11 cellular contexts compared by ENCODE assay signal in genomic region chr2:109475531-109476210, GRCh38.
DNase-seq lines count a peak whose midpoint lies in the region; ATAC-seq and TF ChIP-seq lines count a peak whose summit lies in the region.
"Had no signal": no experiment of that assay in that cellular context is flagged by ENCODE, and none has a peak within 500 bp of the region (broad histone marks: within the 10 kb centered on the region; RNA-seq: fewer than 3 reads in every experiment).

No MANE protein-coding gene starts in this region.

- H3K4me1 Mint-ChIP-seq in CD4-positive, CD25-positive, alpha-beta regulatory T cell, result peaks cover 0 to 7% (median 2%) of the 10 kb centered on the region in 4 donors
- peaks cover 0 to 15% (median 5%) of the 10 kb centered on the region in 4 donors for H3K4me1 Mint-ChIP-seq in naive thymus-derived CD8-positive, alpha-beta T cell

- peak overlapping the region in 2 of 3 donors; percentile 4 to 10 for H3K27ac Mint-ChIP-seq in CD4-positive, CD25-positive, alpha-beta regulatory T cell
- no peak overlapping the region for H3K27ac Mint-ChIP-seq in naive thymus-derived CD8-positive, alpha-beta T cell

- TF ChIP-seq CTCF in lower lobe of right lung (IDR thresholded peaks at IDR 0.05) (no peak), mucosa of descending colon (IDR thresholded peaks at IDR 0.05) (no peak)

- no peaks in the 10 kb centered on the region for H3K27me3 ChIP-seq in CD4-positive, CD25-positive, alpha-beta regulatory T cell (ENCODE audit: control insufficient read depth, insufficient read depth, low read length)
- no peaks in the 10 kb centered on the region for H3K27me3 ChIP-seq in adipocyte (replicated peaks; ENCODE audit: control insufficient read depth, insufficient read depth, low read length)
- H3K27me3 ChIP-seq in lower lobe of right lung (ENCODE audit: low read depth), result no peaks in the 10 kb centered on the region
- H3K27me3 ChIP-seq: upper lobe of left lung had no signal

- H3K4me1 ChIP-seq in CD4-positive, CD25-positive, alpha-beta regulatory T cell (ENCODE audit: control insufficient read depth, insufficient read depth, low read length, poor library complexity, severe bottlenecking), result peaks cover 3% of the 10 kb centered on the region
- H3K4me1 ChIP-seq in adipocyte (ENCODE audit: control insufficient read depth, insufficient read depth, low read length) (peaks cover 12% of the 10 kb centered on the region), lower lobe of right lung (peaks cover 13% of the 10 kb centered on the region), mucosa of descending colon (ENCODE audit: low read depth) (peaks cover 23% of the 10 kb centered on the region)

- ATAC-seq in CD4-positive, CD25-positive, alpha-beta regulatory T cell (ENCODE audit: low read depth in 2 of 2), result no peak
- peak; percentile 46 for ATAC-seq in GM21786 (IDR thresholded peaks at IDR 0.05; ENCODE audit: unreplicated experiment)
- ATAC-seq in lower lobe of right lung, result peak; percentile 27 to 31
- ATAC-seq in naive thymus-derived CD8-positive, alpha-beta T cell, result no peak
- ATAC-seq in mucosa of descending colon, result no peak

- no peak for DNase-seq in CD4-positive, CD25-positive, alpha-beta regulatory T cell
- DNase-seq in adipocyte (ENCODE audit: low read depth) (peak; percentile 58), lower lobe of right lung (peak; percentile 20), G401 (ENCODE audit: low spot score) (no peak), middle frontal gyrus (ENCODE audit: extremely low spot score, low spot score) (no peak), mucosa of descending colon (no peak)
- no peak for DNase-seq in naive thymus-derived CD8-positive, alpha-beta T cell
- DNase-seq: activated naive CD4-positive, alpha-beta T cell treated with anti-CD3 and anti-CD28 coated beads, Interleukin-2, amount 50 U/mL, for 16 hours; NCI-H2029 had no signal

- H3K27ac ChIP-seq in CD4-positive, CD25-positive, alpha-beta regulatory T cell (ENCODE audit: insufficient read depth, low read length, poor library complexity, severe bottlenecking), result no peak overlapping the region
- no peak overlapping the region for H3K27ac ChIP-seq in lower lobe of right lung

- no peaks in the 10 kb centered on the region for H3K9me3 Mint-ChIP-seq in CD4-positive, CD25-positive, alpha-beta regulatory T cell
- no peaks in the 10 kb centered on the region for H3K9me3 Mint-ChIP-seq in naive thymus-derived CD8-positive, alpha-beta T cell

- in situ Hi-C loops in G401 (cut with HindIII; ENCODE audit: low sequenced_read_pairs), result no loop called here

- intact Hi-C loops in lower lobe of right lung (cut with DNase I), result no loop called here
- intact Hi-C loops in mucosa of descending colon (cut with DNase I, micrococcal nuclease), result no loop called here

- no peaks in the 10 kb centered on the region for H3K36me3 ChIP-seq in CD4-positive, CD25-positive, alpha-beta regulatory T cell (ENCODE audit: control insufficient read depth, insufficient read depth, low read length)
- H3K36me3 ChIP-seq in adipocyte (ENCODE audit: control insufficient read depth, insufficient read depth, low read length, severe bottlenecking), result peaks cover 6% of the 10 kb centered on the region
- no peaks in the 10 kb centered on the region for H3K36me3 ChIP-seq in lower lobe of right lung
- no peaks in the 10 kb centered on the region for H3K36me3 ChIP-seq in mucosa of descending colon (ENCODE audit: low read depth)
- H3K36me3 ChIP-seq: upper lobe of left lung had no signal

- POLR2A ChIA-PET in naive thymus-derived CD8-positive, alpha-beta T cell (lab: Charles Lee), result no interaction called here

- H3K9ac ChIP-seq in adipocyte (ENCODE audit: low read length), result peak overlapping the region; percentile 34

- H3K4me3 ChIP-seq in CD4-positive, CD25-positive, alpha-beta regulatory T cell (ENCODE audit: low read depth, low read length), result no peak overlapping the region
- H3K4me3 ChIP-seq in adipocyte (ENCODE audit: low read length), result no peak overlapping the region
- H3K4me3 ChIP-seq in lower lobe of right lung, result no peak overlapping the region
- no peak overlapping the region for H3K4me3 ChIP-seq in mucosa of descending colon
- H3K4me3 ChIP-seq: upper lobe of left lung had no signal

- H3K27me3 Mint-ChIP-seq in CD4-positive, CD25-positive, alpha-beta regulatory T cell, result no peaks in the 10 kb centered on the region
- H3K27me3 Mint-ChIP-seq in naive thymus-derived CD8-positive, alpha-beta T cell, result peaks cover 0 to under 1% (median 0%) of the 10 kb centered on the region in 5 donors

- H3K4me3 Mint-ChIP-seq in CD4-positive, CD25-positive, alpha-beta regulatory T cell, result no peak overlapping the region
- no peak overlapping the region for H3K4me3 Mint-ChIP-seq in naive thymus-derived CD8-positive, alpha-beta T cell

- no peaks in the 10 kb centered on the region for H3K9me3 ChIP-seq in CD4-positive, CD25-positive, alpha-beta regulatory T cell (ENCODE audit: control insufficient read depth in 2 of 2, low read length in 2 of 2)
- H3K9me3 ChIP-seq in adipocyte (ENCODE audit: control insufficient read depth, low read length) (no peaks in the 10 kb centered on the region), lower lobe of right lung (no peaks in the 10 kb centered on the region), mucosa of descending colon (no peaks in the 10 kb centered on the region)
- H3K9me3 ChIP-seq: upper lobe of left lung had no signal

- peaks cover 3% of the 10 kb centered on the region for H3K36me3 Mint-ChIP-seq in CD4-positive, CD25-positive, alpha-beta regulatory T cell
- H3K36me3 Mint-ChIP-seq in naive thymus-derived CD8-positive, alpha-beta T cell, result peaks cover 0 to 1% (median 0%) of the 10 kb centered on the region in 3 donors

Comparison
In these comparisons a context has a peak if more than half of its experiments do, and no peak if none do; other contexts are left out.
1. ATAC-seq: peak in GM21786 (single experiment) and lower lobe of right lung (2 of 2); none in CD4-positive, CD25-positive, alpha-beta regulatory T cell (0 of 2), naive thymus-derived CD8-positive, alpha-beta T cell (0 of 2) and mucosa of descending colon (single experiment).
2. DNase-seq: peak in adipocyte (single experiment) and lower lobe of right lung (single experiment); none in CD4-positive, CD25-positive, alpha-beta regulatory T cell (0 of 3), G401 (single experiment), middle frontal gyrus (single experiment), naive thymus-derived CD8-positive, alpha-beta T cell (0 of 10) and mucosa of descending colon (0 of 3).
3. H3K27ac Mint-ChIP-seq: peak in CD4-positive, CD25-positive, alpha-beta regulatory T cell (2 of 3); none in naive thymus-derived CD8-positive, alpha-beta T cell (0 of 10).